ENCODE assay signal across 1 cellular context in genomic region chr16:67029249-67030096, GRCh38.
TF ChIP-seq lines count a peak whose summit lies in the region.

No MANE protein-coding gene starts in this region.

TF ChIP-seq in GM23338, 12 proteins besides CTCF, POLR2A, EP300 and RAD21:
- TF ChIP-seq, protein P1, sequence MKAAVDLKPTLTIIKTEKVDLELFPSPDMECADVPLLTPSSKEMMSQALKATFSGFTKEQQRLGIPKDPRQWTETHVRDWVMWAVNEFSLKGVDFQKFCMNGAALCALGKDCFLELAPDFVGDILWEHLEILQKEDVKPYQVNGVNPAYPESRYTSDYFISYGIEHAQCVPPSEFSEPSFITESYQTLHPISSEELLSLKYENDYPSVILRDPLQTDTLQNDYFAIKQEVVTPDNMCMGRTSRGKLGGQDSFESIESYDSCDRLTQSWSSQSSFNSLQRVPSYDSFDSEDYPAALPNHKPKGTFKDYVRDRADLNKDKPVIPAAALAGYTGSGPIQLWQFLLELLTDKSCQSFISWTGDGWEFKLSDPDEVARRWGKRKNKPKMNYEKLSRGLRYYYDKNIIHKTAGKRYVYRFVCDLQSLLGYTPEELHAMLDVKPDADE (IDR thresholded peaks at IDR 0.05), result no peak
- TF ChIP-seq EZH2 (IDR thresholded peaks at IDR 0.05; ENCODE audit: low read depth, unreplicated experiment) (no peak), JUNB (IDR thresholded peaks at IDR 0.05; ENCODE audit: unreplicated experiment) (no peak), REST (IDR thresholded peaks at IDR 0.05; ENCODE audit: unreplicated experiment) (no peak), POLR2AphosphoS5 (IDR thresholded peaks at IDR 0.05; ENCODE audit: low read depth) (no peak), NANOG (IDR thresholded peaks at IDR 0.05; ENCODE audit: borderline replicate concordance) (no peak), CREB1 (CRISPR knock-in tag; IDR thresholded peaks at IDR 0.05; ENCODE audit: low read depth) (no peak), ZNF331 (CRISPR knock-in tag; IDR thresholded peaks at IDR 0.05; ENCODE audit: low read depth) (no peak), ZNF114 (CRISPR knock-in tag; IDR thresholded peaks at IDR 0.05) (no peak), EZH2phosphoT487 (IDR thresholded peaks at IDR 0.05; ENCODE audit: unreplicated experiment) (no peak), STAT1 (IDR thresholded peaks at IDR 0.05; ENCODE audit: unreplicated experiment) (no peak)
- TF ChIP-seq, protein P2, sequence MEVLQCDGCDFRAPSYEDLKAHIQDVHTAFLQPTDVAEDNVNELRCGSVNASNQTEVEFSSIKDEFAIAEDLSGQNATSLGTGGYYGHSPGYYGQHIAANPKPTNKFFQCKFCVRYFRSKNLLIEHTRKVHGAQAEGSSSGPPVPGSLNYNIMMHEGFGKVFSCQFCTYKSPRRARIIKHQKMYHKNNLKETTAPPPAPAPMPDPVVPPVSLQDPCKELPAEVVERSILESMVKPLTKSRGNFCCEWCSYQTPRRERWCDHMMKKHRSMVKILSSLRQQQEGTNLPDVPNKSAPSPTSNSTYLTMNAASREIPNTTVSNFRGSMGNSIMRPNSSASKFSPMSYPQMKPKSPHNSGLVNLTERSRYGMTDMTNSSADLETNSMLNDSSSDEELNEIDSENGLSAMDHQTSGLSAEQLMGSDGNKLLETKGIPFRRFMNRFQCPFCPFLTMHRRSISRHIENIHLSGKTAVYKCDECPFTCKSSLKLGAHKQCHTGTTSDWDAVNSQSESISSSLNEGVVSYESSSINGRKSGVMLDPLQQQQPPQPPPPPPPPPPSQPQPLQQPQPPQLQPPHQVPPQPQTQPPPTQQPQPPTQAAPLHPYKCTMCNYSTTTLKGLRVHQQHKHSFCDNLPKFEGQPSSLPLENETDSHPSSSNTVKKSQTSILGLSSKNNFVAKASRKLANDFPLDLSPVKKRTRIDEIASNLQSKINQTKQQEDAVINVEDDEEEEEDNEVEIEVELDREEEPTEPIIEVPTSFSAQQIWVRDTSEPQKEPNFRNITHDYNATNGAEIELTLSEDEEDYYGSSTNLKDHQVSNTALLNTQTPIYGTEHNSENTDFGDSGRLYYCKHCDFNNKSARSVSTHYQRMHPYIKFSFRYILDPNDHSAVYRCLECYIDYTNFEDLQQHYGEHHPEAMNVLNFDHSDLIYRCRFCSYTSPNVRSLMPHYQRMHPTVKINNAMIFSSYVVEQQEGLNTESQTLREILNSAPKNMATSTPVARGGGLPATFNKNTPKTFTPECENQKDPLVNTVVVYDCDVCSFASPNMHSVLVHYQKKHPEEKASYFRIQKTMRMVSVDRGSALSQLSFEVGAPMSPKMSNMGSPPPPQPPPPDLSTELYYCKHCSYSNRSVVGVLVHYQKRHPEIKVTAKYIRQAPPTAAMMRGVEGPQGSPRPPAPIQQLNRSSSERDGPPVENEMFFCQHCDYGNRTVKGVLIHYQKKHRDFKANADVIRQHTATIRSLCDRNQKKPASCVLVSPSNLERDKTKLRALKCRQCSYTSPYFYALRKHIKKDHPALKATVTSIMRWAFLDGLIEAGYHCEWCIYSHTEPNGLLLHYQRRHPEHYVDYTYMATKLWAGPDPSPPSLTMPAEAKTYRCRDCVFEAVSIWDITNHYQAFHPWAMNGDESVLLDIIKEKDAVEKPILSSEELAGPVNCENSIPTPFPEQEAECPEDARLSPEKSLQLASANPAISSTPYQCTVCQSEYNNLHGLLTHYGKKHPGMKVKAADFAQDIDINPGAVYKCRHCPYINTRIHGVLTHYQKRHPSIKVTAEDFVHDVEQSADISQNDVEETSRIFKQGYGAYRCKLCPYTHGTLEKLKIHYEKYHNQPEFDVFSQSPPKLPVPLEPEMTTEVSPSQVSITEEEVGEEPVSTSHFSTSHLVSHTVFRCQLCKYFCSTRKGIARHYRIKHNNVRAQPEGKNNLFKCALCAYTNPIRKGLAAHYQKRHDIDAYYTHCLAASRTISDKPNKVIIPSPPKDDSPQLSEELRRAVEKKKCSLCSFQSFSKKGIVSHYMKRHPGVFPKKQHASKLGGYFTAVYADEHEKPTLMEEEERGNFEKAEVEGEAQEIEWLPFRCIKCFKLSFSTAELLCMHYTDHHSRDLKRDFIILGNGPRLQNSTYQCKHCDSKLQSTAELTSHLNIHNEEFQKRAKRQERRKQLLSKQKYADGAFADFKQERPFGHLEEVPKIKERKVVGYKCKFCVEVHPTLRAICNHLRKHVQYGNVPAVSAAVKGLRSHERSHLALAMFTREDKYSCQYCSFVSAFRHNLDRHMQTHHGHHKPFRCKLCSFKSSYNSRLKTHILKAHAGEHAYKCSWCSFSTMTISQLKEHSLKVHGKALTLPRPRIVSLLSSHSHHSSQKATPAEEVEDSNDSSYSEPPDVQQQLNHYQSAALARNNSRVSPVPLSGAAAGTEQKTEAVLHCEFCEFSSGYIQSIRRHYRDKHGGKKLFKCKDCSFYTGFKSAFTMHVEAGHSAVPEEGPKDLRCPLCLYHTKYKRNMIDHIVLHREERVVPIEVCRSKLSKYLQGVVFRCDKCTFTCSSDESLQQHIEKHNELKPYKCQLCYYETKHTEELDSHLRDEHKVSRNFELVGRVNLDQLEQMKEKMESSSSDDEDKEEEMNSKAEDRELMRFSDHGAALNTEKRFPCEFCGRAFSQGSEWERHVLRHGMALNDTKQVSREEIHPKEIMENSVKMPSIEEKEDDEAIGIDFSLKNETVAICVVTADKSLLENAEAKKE (CRISPR knock-in tag; IDR thresholded peaks at IDR 0.05), result no peak
